1 cellular context compared by ENCODE assay signal in the genomic region with DNA sequence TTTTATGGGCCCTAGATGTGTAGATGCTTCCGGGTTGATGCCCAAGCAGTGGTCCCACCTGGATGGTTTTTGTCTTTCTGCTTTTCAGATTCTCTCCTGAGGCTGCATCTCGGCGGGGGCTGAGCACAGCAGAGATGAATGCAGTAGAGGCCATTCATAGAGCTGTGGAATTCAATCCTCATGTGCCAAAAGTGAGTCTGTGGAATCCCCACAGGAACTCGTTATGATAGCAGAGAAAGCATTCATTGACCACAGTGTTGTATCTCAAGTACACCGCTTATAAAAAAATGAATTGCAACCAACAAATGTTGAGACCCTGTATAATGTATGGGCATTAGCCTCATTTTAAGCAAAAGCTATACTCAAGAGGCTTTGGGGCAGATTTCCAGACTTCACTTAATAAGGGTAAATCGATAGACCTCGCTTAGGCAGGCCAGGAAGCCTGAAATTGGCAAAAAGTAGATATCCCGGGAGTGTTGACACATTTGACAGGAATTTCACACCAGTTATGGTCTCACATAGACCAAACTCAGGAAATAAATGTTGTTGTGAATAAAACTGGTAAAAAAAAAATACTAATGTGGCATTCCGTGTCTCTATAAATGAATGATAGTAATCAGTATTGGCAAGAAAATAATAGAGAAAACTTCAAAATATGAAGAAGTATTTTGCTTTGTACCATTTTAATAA.
TF ChIP-seq lines count a peak whose summit lies in the region.

No MANE protein-coding gene starts in this region.

TF ChIP-seq in IMR-90, 13 proteins besides CTCF, POLR2A, EP300 and RAD21:
- TF ChIP-seq, protein P1, sequence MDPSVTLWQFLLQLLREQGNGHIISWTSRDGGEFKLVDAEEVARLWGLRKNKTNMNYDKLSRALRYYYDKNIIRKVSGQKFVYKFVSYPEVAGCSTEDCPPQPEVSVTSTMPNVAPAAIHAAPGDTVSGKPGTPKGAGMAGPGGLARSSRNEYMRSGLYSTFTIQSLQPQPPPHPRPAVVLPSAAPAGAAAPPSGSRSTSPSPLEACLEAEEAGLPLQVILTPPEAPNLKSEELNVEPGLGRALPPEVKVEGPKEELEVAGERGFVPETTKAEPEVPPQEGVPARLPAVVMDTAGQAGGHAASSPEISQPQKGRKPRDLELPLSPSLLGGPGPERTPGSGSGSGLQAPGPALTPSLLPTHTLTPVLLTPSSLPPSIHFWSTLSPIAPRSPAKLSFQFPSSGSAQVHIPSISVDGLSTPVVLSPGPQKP (IDR thresholded peaks at IDR 0.05; ENCODE audit: borderline replicate concordance, low read depth, low read length) = no peak
- TF ChIP-seq BHLHE40 (IDR thresholded peaks at IDR 0.05; ENCODE audit: low read depth, low read length) = no peak
